In genomic region chr3:159787191-159787590, GRCh38 we compare ENCODE assay signal across 8 cellular contexts. TPM values are rescaled to one million over a fixed set of nuclear protein-coding genes. Genes with fewer than 3 reads are reported as not detected.
A peak's percentile ranks its signal among the peaks of the same experiment; 100 is the strongest.
DNase-seq lines count a peak whose midpoint lies in the region; ATAC-seq and TF ChIP-seq lines count a peak whose summit lies in the region.
"Had no signal": no experiment of that assay in that cellular context is flagged by ENCODE, and none has a peak within 500 bp of the region (broad histone marks: within the 10 kb centered on the region; RNA-seq: fewer than 3 reads in every experiment).

No MANE protein-coding gene starts in this region.

- H2BK15ac ChIP-seq in neuronal stem cell (ENCODE audit: low read length) = no peak overlapping the region

- no peaks in the 10 kb centered on the region for H3K79me1 ChIP-seq in neuronal stem cell (ENCODE audit: low read depth, low read length)

- CTCF ChIA-PET in HEK293 (lab: Yijun Ruan, JAX) = interaction anchor here (1.9 kb wide), 1 partner anchor 18 kb away, joined by 6 read pairs; no protein-coding TSS in a partner anchor

- H3K9ac ChIP-seq in neuronal stem cell (ENCODE audit: low read depth, low read length, poor library complexity) = no peak overlapping the region

- no peak for TF ChIP-seq CTCF in HEK293 (tag by site-specific recombination; IDR thresholded peaks at IDR 0.05)

- no peak overlapping the region for H3K4ac ChIP-seq in neuronal stem cell (ENCODE audit: low read length)

- H3K18ac ChIP-seq in neuronal stem cell (ENCODE audit: low read length) = no peak overlapping the region

- H3K9me3 ChIP-seq in HEK293 (ENCODE audit: control insufficient read depth, insufficient read depth, low read depth, low read length) (no peaks in the 10 kb centered on the region), neuronal stem cell (replicated peaks in 1 of 2; ENCODE audit: control insufficient read depth in 2 of 2, insufficient read depth in 1 of 2, low read depth in 1 of 2, low read length in 2 of 2) (no peaks in the 10 kb centered on the region)

- H2AK5ac ChIP-seq in neuronal stem cell (ENCODE audit: low read depth, low read length) = no peak overlapping the region

- H3K23ac ChIP-seq in neuronal stem cell (ENCODE audit: low read depth, low read length, poor library complexity) = no peak overlapping the region

- H3K4me2 ChIP-seq in neuronal stem cell (ENCODE audit: insufficient read depth, low read length, poor library complexity, severe bottlenecking) = no peak overlapping the region

- no peak for ATAC-seq in HG03439 (IDR thresholded peaks at IDR 0.05; ENCODE audit: unreplicated experiment)
- ATAC-seq: T-helper 17 cell had no signal

- H3K4me1 ChIP-seq in HEK293 (ENCODE audit: control insufficient read depth, insufficient read depth, low read length) = peaks cover 56% of the 10 kb centered on the region
- no peaks in the 10 kb centered on the region for H3K4me1 ChIP-seq in neuronal stem cell (ENCODE audit: control insufficient read depth in 2 of 2, insufficient read depth in 1 of 2, low read depth in 1 of 2, low read length in 2 of 2)

- H4K91ac ChIP-seq in neuronal stem cell (ENCODE audit: low read depth, low read length, poor library complexity) = no peak overlapping the region

- H2BK12ac ChIP-seq in neuronal stem cell (ENCODE audit: low read length) = no peak overlapping the region

- POLR2A ChIA-PET in HEK293 (lab: Yijun Ruan, JAX) = interaction anchor here (0.8 to 2.0 kb wide), 3 partner anchors 12 to 24 kb away, joined by 3 to 15 read pairs (median 3); no protein-coding TSS in a partner anchor

- H3K14ac ChIP-seq in neuronal stem cell (ENCODE audit: low read length) = no peak overlapping the region

- H3K27ac ChIP-seq in HEK293 (ENCODE audit: extremely low read depth, low read depth, low read length) = peak overlapping the region; percentile 80
- peak overlapping the region; percentile 96 for H3K27ac ChIP-seq in substantia nigra (ENCODE audit: low read depth, low read length, poor library complexity, severe bottlenecking)
- H3K27ac ChIP-seq in neuronal stem cell (replicated peaks; ENCODE audit: low read length) = no peak overlapping the region

- H4K8ac ChIP-seq in neuronal stem cell (ENCODE audit: low read depth, low read length) = no peak overlapping the region

- no peak overlapping the region for H2AFZ ChIP-seq in neuronal stem cell (ENCODE audit: low read length)

- H3K27me3 ChIP-seq in neuronal stem cell (ENCODE audit: control insufficient read depth in 3 of 3, insufficient read depth in 3 of 3, low read depth in 1 of 3, low read length in 3 of 3) = peaks cover 0 to 10% (median 0%) of the 10 kb centered on the region in 3 experiments

- WGBS in neuronal stem cell (ENCODE audit: extremely low coverage in 2 of 2, insufficient read length in 2 of 2, insufficient replicate concordance in 1 of 2), 2 donors = no CpG with 5 or more reads among the region's 4 CpGs

- DNase-seq in SW480 (ENCODE audit: low spot score) (peak; percentile 93), glomerular visceral epithelial cell (ENCODE audit: extremely low spot score) (peak; percentile 61), substantia nigra (lab: John Stamatoyannopoulos, UW) (peak in 1 of 49 donors; percentile 15), neuronal stem cell (ENCODE audit: low spot score) (no peak)
- no peak for DNase-seq in activated CD4-positive, alpha-beta T cell treated with anti-CD3 and anti-CD28 coated beads, Interleukin-2, amount 50 U/mL, for 48 hours
- DNase-seq: T-helper 17 cell had no signal

- no peak overlapping the region for H2BK5ac ChIP-seq in neuronal stem cell (ENCODE audit: low read length)

- H3K36me3 ChIP-seq in HEK293 (ENCODE audit: control insufficient read depth in 2 of 2, insufficient read depth in 1 of 2, low read length in 2 of 2) (no peaks in the 10 kb centered on the region), neuronal stem cell (replicated peaks in 1 of 2; ENCODE audit: control insufficient read depth in 2 of 2, insufficient read depth in 2 of 2, low read length in 2 of 2) (no peaks in the 10 kb centered on the region)

- H2BK120ac ChIP-seq in neuronal stem cell (ENCODE audit: low read depth, low read length) = no peak overlapping the region

- H3K4me3 ChIP-seq in HEK293 (ENCODE audit: low read depth, low read length) (no peak overlapping the region), neuronal stem cell (ENCODE audit: low read length in 2 of 2) (no peak overlapping the region)

TF ChIP-seq in HEK293, 187 proteins besides CTCF, POLR2A, EP300 and RAD21 (continues in another document):
- no peak for TF ChIP-seq PRDM2 (tag by site-specific recombination; IDR thresholded peaks at IDR 0.05; ENCODE audit: borderline replicate concordance)
- TF ChIP-seq HOXC10 (CRISPR knock-in tag; IDR thresholded peaks at IDR 0.05) = no peak
- TF ChIP-seq ZBTB48 (tag by site-specific recombination; IDR thresholded peaks at IDR 0.05) = no peak
- TF ChIP-seq FEZF1 (tag by site-specific recombination; IDR thresholded peaks at IDR 0.05) = no peak
- TF ChIP-seq KLF10 (tag by site-specific recombination; IDR thresholded peaks at IDR 0.05) = 0 out of 2 replicates have a peak, but pooled peaks have one; percentile 33
- no peak for TF ChIP-seq ZNF335 (tag by site-specific recombination; conservative IDR thresholded peaks at IDR 0.05)
- TF ChIP-seq ZNF654 (tag by site-specific recombination; IDR thresholded peaks at IDR 0.05; ENCODE audit: low read depth) = no peak
- no peak for TF ChIP-seq ZNF776 (tag by site-specific recombination; IDR thresholded peaks at IDR 0.05; ENCODE audit: borderline replicate concordance)
- peak; percentile 31; the same call in 1 of the 2 replicates for TF ChIP-seq GLIS2 (tag by site-specific recombination; IDR thresholded peaks at IDR 0.05)
- no peak for TF ChIP-seq ZNF843 (tag by site-specific recombination; IDR thresholded peaks at IDR 0.05)
- no peak for TF ChIP-seq PATZ1 (tag by site-specific recombination; IDR thresholded peaks at IDR 0.05)
- TF ChIP-seq ZNF140 (tag by site-specific recombination; IDR thresholded peaks at IDR 0.05) = peak; percentile 64; the same call in 1 of the 2 replicates

RNA-seq across cellular contexts. Expression of gene SCHIP1, which starts 52.5 kb away (rescaled TPM):
- polyA plus RNA-seq in neuronal stem cell (2013, experiment 1 of 2) = 31.0 TPM
- 31.4 TPM for polyA plus RNA-seq in neuronal stem cell (2013, experiment 2 of 2)

Comparison
In these comparisons a context has a peak if more than half of its experiments do, and no peak if none do; other contexts are left out.
1. DNase-seq: peak in SW480 (single experiment) and glomerular visceral epithelial cell (single experiment); none in activated CD4-positive, alpha-beta T cell treated with anti-CD3 and anti-CD28 coated beads, Interleukin-2, amount 50 U/mL, for 48 hours (0 of 2) and neuronal stem cell (single experiment).